Comparison of ENCODE assay signal across 30 cellular contexts in the genomic region with DNA sequence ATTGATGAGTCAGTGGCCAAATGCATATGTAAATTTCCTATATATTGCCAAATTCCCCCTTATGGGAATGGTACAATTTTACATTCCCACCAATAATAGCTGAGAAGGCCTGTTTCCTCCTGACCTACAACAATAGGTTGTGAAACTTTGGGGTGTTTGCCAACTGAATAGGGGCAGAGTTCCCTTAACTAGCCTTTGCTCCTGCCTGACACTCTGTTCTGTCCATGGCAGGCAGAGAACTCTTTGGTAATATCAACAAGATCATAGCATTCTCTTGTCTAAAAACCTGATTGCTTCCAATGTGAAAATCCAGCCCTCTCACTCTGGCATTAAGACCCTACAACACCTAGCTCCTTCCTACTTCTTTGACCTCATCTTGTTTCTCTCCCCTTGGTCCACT.
"Had no signal": no experiment of that assay in that cellular context is flagged by ENCODE, and none has a peak within 500 bp of the region (broad histone marks: within the 10 kb centered on the region; RNA-seq: fewer than 3 reads in every experiment).

No MANE protein-coding gene starts in this region.

- H3K4me1 Mint-ChIP-seq: naive thymus-derived CD4-positive, alpha-beta T cell; natural killer cell; nephron; neural progenitor cell; stimulated activated memory B cell treated with anti-CD40 and anti-IgM and Interleukin-4, amounts not matched to agents 10 μg/mL and 1 μg/mL and 100 μg/mL, for 72 hours; stimulated activated naive CD8-positive, alpha-beta T cell treated with anti-CD3 and anti-CD28 coated beads, Interleukin-15, amount 100 ng/mL, for 72 hours had no signal

- DNase-seq: naive thymus-derived CD4-positive, alpha-beta T cell; natural killer cell; occipital lobe; ovary; posterior cingulate gyrus; psoas muscle; right cardiac atrium; spleen; stimulated activated CD4-positive, alpha-beta T cell treated with anti-CD3 and anti-CD28 coated beads, Interleukin-12 subunit alpha, Interleukin-12 subunit beta, amount 100 ng/mL, for 4 hours; stimulated activated CD4-positive, alpha-beta T cell treated with anti-CD3 and anti-CD28 coated beads, Interleukin-1b, Interleukin-23, amount 100 ng/mL, for 48 hours; stimulated activated CD4-positive, alpha-beta T cell treated with anti-CD3 and anti-CD28 coated beads, Interleukin-4, amount 100 ng/mL, for 1 hour; stimulated activated CD4-positive, alpha-beta T cell treated with anti-CD3 and anti-CD28 coated beads, Interleukin-4, amount 100 ng/mL, for 4 hours; stimulated activated CD8-positive, alpha-beta memory T cell treated with anti-CD3 and anti-CD28 coated beads, Interleukin-4, amount 100 ng/mL, for 48 hours; stimulated activated naive CD4-positive, alpha-beta T cell; stimulated activated naive CD8-positive, alpha-beta T cell treated with anti-CD3 and anti-CD28 coated beads, Interleukin-15, amount 100 ng/mL, for 72 hours; stimulated activated naive CD8-positive, alpha-beta T cell treated with anti-CD3 and anti-CD28 coated beads, Interleukin-15, Interleukin-2, amounts not matched to agents 100 U/mL and 50 U/mL, for 24 hours; substantia nigra; testis; trophoblast cell; upper lobe of left lung had no signal

- H3K4me3 ChIP-seq: neural progenitor cell, ovary, psoas muscle, skin epidermis, smooth muscle cell, spleen, suprapubic skin, testis, tibial nerve, upper lobe of left lung, vagina had no signal

- H3K4me2 ChIP-seq: neural progenitor cell, smooth muscle cell had no signal

- H3K9me3 ChIP-seq: ovary, psoas muscle, suprapubic skin, testis, tibial nerve, upper lobe of left lung, vagina had no signal

- H3K79me2 ChIP-seq: parathyroid adenoma had no signal

- H3K36me3 Mint-ChIP-seq: naive thymus-derived CD4-positive, alpha-beta T cell; natural killer cell; neural progenitor cell; stimulated activated memory B cell treated with anti-CD40 and anti-IgM and Interleukin-4, amounts not matched to agents 10 μg/mL and 1 μg/mL and 100 μg/mL, for 72 hours had no signal

- H2AFZ ChIP-seq: neural progenitor cell, parathyroid adenoma had no signal

- H3K9ac ChIP-seq: neural progenitor cell, parathyroid adenoma had no signal

- H3K4me3 Mint-ChIP-seq: naive thymus-derived CD4-positive, alpha-beta T cell; natural killer cell; nephron; neural progenitor cell; stimulated activated memory B cell treated with anti-CD40 and anti-IgM and Interleukin-4, amounts not matched to agents 10 μg/mL and 1 μg/mL and 100 μg/mL, for 72 hours; stimulated activated naive CD8-positive, alpha-beta T cell treated with anti-CD3 and anti-CD28 coated beads, Interleukin-15, amount 100 ng/mL, for 72 hours had no signal

- H3K27ac ChIP-seq: neural progenitor cell, ovary, parathyroid adenoma, psoas muscle, skin epidermis, spleen, suprapubic skin, testis, tibial nerve, upper lobe of left lung, vagina had no signal

- H3K27me3 ChIP-seq: neural progenitor cell, ovary, spleen, suprapubic skin, testis, tibial nerve, upper lobe of left lung, vagina had no signal

- H3K27ac Mint-ChIP-seq: naive thymus-derived CD4-positive, alpha-beta T cell; natural killer cell; nephron; neural progenitor cell; progenitor cell of endocrine pancreas; stimulated activated memory B cell treated with anti-CD40 and anti-IgM and Interleukin-4, amounts not matched to agents 10 μg/mL and 1 μg/mL and 100 μg/mL, for 72 hours; stimulated activated naive CD8-positive, alpha-beta T cell treated with anti-CD3 and anti-CD28 coated beads, Interleukin-15, amount 100 ng/mL, for 72 hours had no signal

- H3K27me3 Mint-ChIP-seq: progenitor cell of endocrine pancreas; stimulated activated naive CD8-positive, alpha-beta T cell treated with anti-CD3 and anti-CD28 coated beads, Interleukin-15, amount 100 ng/mL, for 72 hours had no signal

- H3K36me3 ChIP-seq: neural progenitor cell, ovary, spleen, suprapubic skin, tibial nerve, upper lobe of left lung, vagina had no signal

- H3K4me1 ChIP-seq: neural progenitor cell, parathyroid adenoma, psoas muscle, spleen, suprapubic skin, testis, tibial nerve, upper lobe of left lung, vagina had no signal
